ENCODE assay signal across 9 cellular contexts in the genomic region with DNA sequence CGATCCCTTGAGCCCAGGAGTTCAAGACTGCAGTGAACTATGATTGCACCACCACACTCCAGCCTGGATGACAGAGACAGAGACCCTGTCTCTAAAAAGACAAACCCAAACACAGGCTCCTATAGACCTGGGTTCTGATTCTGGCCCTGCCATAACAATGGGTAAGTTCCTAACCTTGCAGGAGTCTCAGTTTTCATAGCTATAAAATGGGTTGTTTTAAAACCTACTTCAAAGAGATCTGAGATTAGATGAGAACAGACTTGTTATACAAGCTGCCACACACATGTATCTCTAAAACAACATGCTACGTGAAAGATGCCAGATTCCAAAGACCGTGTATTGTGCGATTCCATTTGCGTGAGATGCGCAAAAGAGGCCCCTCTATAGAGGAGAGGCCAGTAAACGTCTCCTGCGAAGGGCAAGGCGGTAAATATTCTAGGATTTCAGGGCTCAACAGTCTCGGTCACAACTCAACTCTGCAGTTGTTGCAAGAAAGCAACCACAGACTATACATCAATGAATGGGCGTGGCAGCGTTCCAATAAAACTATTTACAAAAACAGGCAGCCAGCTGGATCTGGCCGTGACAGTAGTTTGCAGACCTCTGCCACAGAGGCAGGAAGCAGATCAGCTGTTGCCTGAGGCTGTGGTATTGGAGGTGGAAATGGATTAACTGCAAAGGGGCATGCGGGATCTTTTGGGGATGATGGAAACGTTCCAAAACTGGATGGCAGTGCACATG. TPM values are rescaled to one million over a fixed set of nuclear protein-coding genes. Genes with fewer than 3 reads are reported as not detected.
DNase-seq lines count a peak whose midpoint lies in the region; ATAC-seq and TF ChIP-seq lines count a peak whose summit lies in the region.
"Had no signal": no experiment of that assay in that cellular context is flagged by ENCODE, and none has a peak within 500 bp of the region (broad histone marks: within the 10 kb centered on the region; RNA-seq: fewer than 3 reads in every experiment).

No MANE protein-coding gene starts in this region.

- in situ Hi-C loops in T47D (cut with HindIII; ENCODE audit: low pct_unique_long_range_greater_than_20kb, low sequenced_read_pairs) = no loop called here

- peaks cover 75% of the 10 kb centered on the region for H3K36me3 ChIP-seq in CD4-positive, CD25-positive, alpha-beta regulatory T cell (ENCODE audit: control insufficient read depth, insufficient read depth, low read length)
- H3K36me3 ChIP-seq in mucosa of descending colon (ENCODE audit: low read depth) = no peaks in the 10 kb centered on the region
- peaks cover 29 to 40% of the 10 kb centered on the region in 2 donors for H3K36me3 ChIP-seq in ascending aorta

- H3K4me3 ChIP-seq in CD4-positive, CD25-positive, alpha-beta regulatory T cell (ENCODE audit: low read depth, low read length) = no peak overlapping the region
- H3K4me3 ChIP-seq in mucosa of descending colon (no peak overlapping the region), ascending aorta (no peak overlapping the region)

- peaks cover 7% of the 10 kb centered on the region for H3K27me3 Mint-ChIP-seq in CD4-positive, CD25-positive, alpha-beta regulatory T cell

- ATAC-seq in CD4-positive, CD25-positive, alpha-beta regulatory T cell (ENCODE audit: low read depth in 2 of 2) = no peak
- ATAC-seq in mucosa of descending colon = peak; percentile 33
- ATAC-seq in HG03280 (IDR thresholded peaks at IDR 0.05; ENCODE audit: unreplicated experiment) = no peak
- no peak for ATAC-seq in HG02938 (IDR thresholded peaks at IDR 0.05; ENCODE audit: unreplicated experiment)

- peaks cover 43% of the 10 kb centered on the region for H3K4me1 ChIP-seq in CD4-positive, CD25-positive, alpha-beta regulatory T cell (ENCODE audit: control insufficient read depth, insufficient read depth, low read length, poor library complexity, severe bottlenecking)
- H3K4me1 ChIP-seq in mucosa of descending colon (ENCODE audit: low read depth) (peaks cover 16% of the 10 kb centered on the region), ascending aorta (peaks cover 0 to 9% of the 10 kb centered on the region in 2 donors)

- intact Hi-C loops in mucosa of descending colon (cut with DNase I, micrococcal nuclease) (no loop called here), ascending aorta (cut with DNase I) (loop anchor here (10.0 kb wide), 1 partner anchor 796 kb away; a partner anchor contains a TSS)

- peaks cover 0 to 5% (median 0%) of the 10 kb centered on the region in 7 donors for H3K9me3 Mint-ChIP-seq in CD4-positive, CD25-positive, alpha-beta regulatory T cell

- peaks cover 8 to 51% (median 32%) of the 10 kb centered on the region in 4 donors for H3K4me1 Mint-ChIP-seq in CD4-positive, CD25-positive, alpha-beta regulatory T cell

- no peak for DNase-seq in CD4-positive, CD25-positive, alpha-beta regulatory T cell
- DNase-seq in NCI-H2029 treated with DMSO at 0.1 percent for 48 hours (lab: John Stamatoyannopoulos, UW) = peak; percentile 55
- peak; percentile 1 to 44 for DNase-seq in T47D (ENCODE audit: low read depth in 1 of 2, low spot score in 1 of 2)
- DNase-seq in mucosa of descending colon = peak in 1 of 3 donors; percentile 75
- DNase-seq in activated naive CD4-positive, alpha-beta T cell treated with Interleukin-2 at 50 U/mL for 16 hours = no peak
- DNase-seq in ascending aorta (ENCODE audit: low spot score in 2 of 2) = no peak
- DNase-seq: activated CD4-positive, CD25-positive, alpha-beta regulatory T cell had no signal

- no peaks in the 10 kb centered on the region for H3K9me3 ChIP-seq in CD4-positive, CD25-positive, alpha-beta regulatory T cell (ENCODE audit: control insufficient read depth in 2 of 2, low read length in 2 of 2)
- H3K9me3 ChIP-seq in mucosa of descending colon (no peaks in the 10 kb centered on the region), ascending aorta (no peaks in the 10 kb centered on the region)

- TF ChIP-seq CTCF in mucosa of descending colon (IDR thresholded peaks at IDR 0.05) = no peak
- TF ChIP-seq CTCF in ascending aorta (IDR thresholded peaks at IDR 0.05) = no peak

- no peaks in the 10 kb centered on the region for H3K27me3 ChIP-seq in CD4-positive, CD25-positive, alpha-beta regulatory T cell (ENCODE audit: control insufficient read depth, insufficient read depth, low read length)
- H3K27me3 ChIP-seq in ascending aorta = no peaks in the 10 kb centered on the region

- H3K27ac Mint-ChIP-seq in CD4-positive, CD25-positive, alpha-beta regulatory T cell = peak overlapping the region in 2 of 3 donors; percentile 23 to 59

- H3K27ac ChIP-seq in CD4-positive, CD25-positive, alpha-beta regulatory T cell (ENCODE audit: insufficient read depth, low read length, poor library complexity, severe bottlenecking) = no peak overlapping the region
- H3K27ac ChIP-seq in ascending aorta = no peak overlapping the region

- peaks cover 19% of the 10 kb centered on the region for H3K36me3 Mint-ChIP-seq in CD4-positive, CD25-positive, alpha-beta regulatory T cell

- H3K4me3 Mint-ChIP-seq in CD4-positive, CD25-positive, alpha-beta regulatory T cell = peak overlapping the region in 3 of 4 donors; percentile 29 to 83 (median 55)

RNA-seq across cellular contexts. Expression of a gene that starts 5.9 kb away (rescaled TPM):
- 718 TPM for total RNA-seq in CD4-positive, CD25-positive, alpha-beta regulatory T cell
- polyA plus RNA-seq in CD4-positive, CD25-positive, alpha-beta regulatory T cell = 10 to 100 TPM; 52.5 to 69.3 (median 59.4) TPM
- total RNA-seq in mucosa of descending colon (10 to 100 TPM; 40.0 to 61.2 (median 49.1) TPM), ascending aorta (41.9 TPM)

RNA-seq across cellular contexts. Expression of a gene that starts 15.2 kb away (rescaled TPM):
- 27.0 TPM for total RNA-seq in CD4-positive, CD25-positive, alpha-beta regulatory T cell
- 10 to 100 TPM; 27.5 to 49.7 (median 41.8) TPM for polyA plus RNA-seq in CD4-positive, CD25-positive, alpha-beta regulatory T cell
- total RNA-seq in mucosa of descending colon = 10 to 100 TPM; 47.0 to 58.3 (median 54.8) TPM
- 40.7 TPM for total RNA-seq in ascending aorta

RNA-seq across cellular contexts. Expression of a gene that starts 38.9 kb away (rescaled TPM):
- 0.57 TPM for total RNA-seq in CD4-positive, CD25-positive, alpha-beta regulatory T cell
- polyA plus RNA-seq in CD4-positive, CD25-positive, alpha-beta regulatory T cell = under 1 TPM in 1 of 4 donors, not detected in 3; 0.14 TPM
- total RNA-seq in mucosa of descending colon (1 to 10 TPM in 2 of 3 donors, under 1 TPM in 1; 0.93 to 8.4 (median 5.1) TPM), ascending aorta (218 TPM)

RNA-seq across cellular contexts. Expression of a gene that starts 59.4 kb away (rescaled TPM):
- 39.6 TPM for total RNA-seq in CD4-positive, CD25-positive, alpha-beta regulatory T cell
- polyA plus RNA-seq in CD4-positive, CD25-positive, alpha-beta regulatory T cell = 10 to 100 TPM; 26.2 to 44.9 (median 40.1) TPM
- total RNA-seq in mucosa of descending colon = 10 to 100 TPM; 31.9 to 35.8 (median 32.6) TPM
- total RNA-seq in ascending aorta = 26.6 TPM

Comparison
In these comparisons a context has a peak if more than half of its experiments do, and no peak if none do; other contexts are left out.
1. DNase-seq: peak in NCI-H2029 treated with DMSO at 0.1 percent for 48 hours (single experiment) and T47D (2 of 2); none in CD4-positive, CD25-positive, alpha-beta regulatory T cell (0 of 3), activated naive CD4-positive, alpha-beta T cell treated with Interleukin-2 at 50 U/mL for 16 hours (single experiment) and ascending aorta (0 of 2).
2. RNA of a gene that starts 5.9 kb away (total RNA-seq): 718 TPM in CD4-positive, CD25-positive, alpha-beta regulatory T cell (single experiment); 40.0 to 61.2 TPM in mucosa of descending colon and 41.9 TPM in ascending aorta (single experiment); every median in the first group is over 10 times any median in the second.
3. RNA of a gene that starts 38.9 kb away (total RNA-seq): 218 TPM in ascending aorta (single experiment); 0.93 to 8.4 TPM in mucosa of descending colon and 0.57 TPM in CD4-positive, CD25-positive, alpha-beta regulatory T cell (single experiment); every median in the first group is over 10 times any median in the second.